8 cellular contexts compared by ENCODE assay signal in genomic region chr17:64961561-64962378, GRCh38. TPM values are rescaled to one million over a fixed set of nuclear protein-coding genes. Genes with fewer than 3 reads are reported as not detected.
A peak's percentile ranks its signal among the peaks of the same experiment; 100 is the strongest.
DNase-seq lines count a peak whose midpoint lies in the region; ATAC-seq and TF ChIP-seq lines count a peak whose summit lies in the region.
"Not testable (repeated sequence)": the region's sequence is repeated elsewhere in the genome, so short reads cannot be mapped to it uniquely, and the experiment has no call there.

No MANE protein-coding gene starts in this region.

- H3K4me3 Mint-ChIP-seq in activated naive CD4-positive, alpha-beta T cell treated with anti-CD3 and anti-CD28 coated beads for 36 hours: not testable (repeated sequence)
- peak overlapping the region in 8 of 10 donors; percentile 8 to 73 (median 24) for H3K4me3 Mint-ChIP-seq in naive thymus-derived CD4-positive, alpha-beta T cell

- peak; percentile 66 to 79 (median 76) for TF ChIP-seq CTCF in HCT116 (IDR thresholded peaks at IDR 0.05 in 2 of 3, conservative IDR thresholded peaks at IDR 0.05 in 1 of 3; ENCODE audit: borderline replicate concordance in 1 of 3, insufficient read depth in 1 of 3, low read depth in 2 of 3, low read length in 2 of 3)
- peak; percentile 51 for TF ChIP-seq CTCF in fibroblast of the aortic adventitia (IDR thresholded peaks at IDR 0.05; ENCODE audit: insufficient read depth, low read length)
- peak; percentile 66 to 84 for TF ChIP-seq CTCF in tibial artery (IDR thresholded peaks at IDR 0.05)

- peaks cover 22 to 44% of the 10 kb centered on the region in 2 experiments for H3K4me1 ChIP-seq in HCT116 (ENCODE audit: control insufficient read depth in 1 of 2, insufficient read depth in 2 of 2, low read length in 2 of 2)
- H3K4me1 ChIP-seq in naive thymus-derived CD4-positive, alpha-beta T cell (ENCODE audit: control insufficient read depth in 2 of 2, insufficient read depth in 2 of 2, low read length in 2 of 2): peaks cover 6 to 24% of the 10 kb centered on the region in 2 donors
- peaks cover 0 to 21% (median 6%) of the 10 kb centered on the region in 4 donors for H3K4me1 ChIP-seq in tibial artery

- TF ChIP-seq RAD21 in HCT116 (IDR thresholded peaks at IDR 0.05; ENCODE audit: low read depth): peak; percentile 83

- POLR2A ChIA-PET in HCT116 (lab: Charles Lee): interaction anchor here (0.6 kb wide), 1 partner anchor 13 kb away, joined by 3 read pairs; no protein-coding TSS in a partner anchor
- POLR2A ChIA-PET in naive thymus-derived CD4-positive, alpha-beta T cell (lab: Charles Lee): interaction anchor here (0.6 to 1.7 kb wide), 5 partner anchors 13 to 140 kb away, joined by 3 to 4 read pairs (median 3); partner anchors contain the start of gene LRRC37A3

- peak overlapping the region; percentile 26; the same call in 1 of the 2 replicates for H3K27ac ChIP-seq in HCT116 (ENCODE audit: low read depth, low read length)
- not testable (repeated sequence) for H3K27ac ChIP-seq in naive thymus-derived CD4-positive, alpha-beta T cell (ENCODE audit: low read depth, low read length)
- peak overlapping the region in 1 of 2 donors; percentile 49 for H3K27ac ChIP-seq in tibial artery

- not testable (repeated sequence) for H3K27ac Mint-ChIP-seq in activated naive CD4-positive, alpha-beta T cell treated with anti-CD3 and anti-CD28 coated beads for 36 hours
- peak overlapping the region in 4 of 9 donors; percentile 7 to 19 (median 15) for H3K27ac Mint-ChIP-seq in naive thymus-derived CD4-positive, alpha-beta T cell

- H3K9ac ChIP-seq in HCT116 (ENCODE audit: low read length): not testable (repeated sequence)

- TF ChIP-seq POLR2A in HCT116 (IDR thresholded peaks at IDR 0.05; ENCODE audit: borderline replicate concordance, extremely low read depth, insufficient read depth, insufficient read length): not testable (repeated sequence)

- not testable (repeated sequence) for H3K36me3 ChIP-seq in HCT116 (ENCODE audit: control insufficient read depth in 1 of 2, insufficient read depth in 2 of 2, low read length in 2 of 2); naive thymus-derived CD4-positive, alpha-beta T cell (ENCODE audit: control insufficient read depth in 2 of 3, insufficient read depth in 3 of 3, low read length in 3 of 3); tibial artery

- not testable (repeated sequence) for H3K79me2 ChIP-seq in HCT116 (ENCODE audit: insufficient read depth, low read length)

- CTCF ChIA-PET in HCT116 (lab: Charles Lee): interaction anchor here (0.6 to 3.6 kb wide), 11 partner anchors 10 to 541 kb away, joined by 3 to 12 read pairs (median 4); partner anchors contain the start of genes LRRC37A3 and RGS9
- CTCF ChIA-PET in activated naive CD4-positive, alpha-beta T cell treated with anti-CD3 and anti-CD28 coated beads for 36 hours (lab: Charles Lee): interaction anchor here (0.6 to 5.0 kb wide), 21 partner anchors 11 to 236 kb away, joined by 3 to 32 read pairs (median 3); partner anchors contain the start of genes LRRC37A3 and RGS9
- CTCF ChIA-PET in naive thymus-derived CD4-positive, alpha-beta T cell (lab: Charles Lee): interaction anchor here (0.6 to 5.0 kb wide), 10 partner anchors 9 to 543 kb away, joined by 3 to 25 read pairs (median 5); no protein-coding TSS in a partner anchor

- not testable (repeated sequence) for H3K36me3 Mint-ChIP-seq in activated naive CD4-positive, alpha-beta T cell treated with anti-CD3 and anti-CD28 coated beads for 36 hours (ENCODE audit: low read depth); naive thymus-derived CD4-positive, alpha-beta T cell

- H3K27me3 ChIP-seq in HCT116 (ENCODE audit: insufficient read depth, low read length); naive thymus-derived CD4-positive, alpha-beta T cell (ENCODE audit: control insufficient read depth in 2 of 2, insufficient read depth in 2 of 2, low read length in 2 of 2); tibial artery: not testable (repeated sequence)

- not testable (repeated sequence) for H3K9me3 ChIP-seq in HCT116 (ENCODE audit: control insufficient read depth in 1 of 2, insufficient read depth in 1 of 2, low read depth in 1 of 2, low read length in 2 of 2); naive thymus-derived CD4-positive, alpha-beta T cell (ENCODE audit: control insufficient read depth in 2 of 3, low read length in 3 of 3); tibial artery

- RAD21 ChIA-PET in HCT116 (lab: Charles Lee; ENCODE audit: low non-redundant PET in 1 of 2, low total read pairs in 2 of 2, uncharacterized antibody in 2 of 2, unreplicated experiment in 2 of 2): not testable (repeated sequence)

- not testable (repeated sequence) for H2AFZ ChIP-seq in HCT116 (ENCODE audit: low read depth, low read length, poor library complexity, severe bottlenecking)

- not testable (repeated sequence) for H4K20me1 ChIP-seq in HCT116 (ENCODE audit: insufficient read depth)

- peak; percentile 57 for ATAC-seq in HCT116
- peak; percentile 49 for ATAC-seq in naive thymus-derived CD4-positive, alpha-beta T cell

- not testable (repeated sequence) for H3K9me2 ChIP-seq in HCT116 (ENCODE audit: insufficient read depth)

- intact Hi-C loops in HCT116 (cut with micrococcal nuclease): loop anchor here (2.0 to 10.0 kb wide), 4 partner anchors 141 to 237 kb away; partner anchors contain the start of gene RGS9
- intact Hi-C loops in activated naive CD4-positive, alpha-beta T cell treated with anti-CD3 and anti-CD28 coated beads for 36 hours (cut with micrococcal nuclease): loop anchor here (1.0 to 10.0 kb wide), 4 partner anchors 44 to 184 kb away; partner anchors contain the start of genes LRRC37A3 and RGS9
- intact Hi-C loops in naive thymus-derived CD4-positive, alpha-beta T cell (cut with micrococcal nuclease): loop anchor here (1.0 to 2.0 kb wide), 6 partner anchors 34 to 237 kb away; no protein-coding TSS in a partner anchor
- intact Hi-C loops in tibial artery (cut with DNase I; ENCODE audit: low total_unique reads): not testable (repeated sequence)

- peaks cover 28% of the 10 kb centered on the region for H3K4me1 Mint-ChIP-seq in activated naive CD4-positive, alpha-beta T cell treated with anti-CD3 and anti-CD28 coated beads for 36 hours (ENCODE audit: low read depth)
- H3K4me1 Mint-ChIP-seq in naive thymus-derived CD4-positive, alpha-beta T cell: peaks cover 8 to 36% (median 29%) of the 10 kb centered on the region in 7 donors

- peak overlapping the region; percentile 34 for H3K4me2 ChIP-seq in HCT116 (ENCODE audit: low read length)

- H3K4me3 ChIP-seq in HCT116 (replicated peaks in 1 of 2; ENCODE audit: low read depth in 1 of 2, low read length in 2 of 2); naive thymus-derived CD4-positive, alpha-beta T cell (ENCODE audit: low read length); tibial artery: not testable (repeated sequence)
- H3K4me3 ChIP-seq in fibroblast of the aortic adventitia (ENCODE audit: low read depth, low read length): peak overlapping the region; percentile 25

- DNase-seq in DMS79 treated with DMSO at 0.1 percent for 48 hours (lab: John Stamatoyannopoulos, UW) (peak; percentile 34), HCT116 (ENCODE audit: low read depth, low spot score) (peak; percentile 66), NCI-H1436 treated with DMSO at 0.1 percent for 48 hours (lab: John Stamatoyannopoulos, UW) (peak; percentile 47), SHP77 treated with DMSO at 0.1 percent for 48 hours (lab: John Stamatoyannopoulos, UW) (peak; percentile 29), fibroblast of the aortic adventitia (ENCODE audit: low read depth) (peak; percentile 85), tibial artery (peak in 1 of 2 donors; percentile 60)
- peak; percentile 75 for DNase-seq in activated naive CD4-positive, alpha-beta T cell treated with anti-CD3 and anti-CD28 coated beads for 36 hours
- peak in 7 of 9 donors; percentile 67 to 82 (median 71) for DNase-seq in naive thymus-derived CD4-positive, alpha-beta T cell

- H3K27me3 Mint-ChIP-seq in activated naive CD4-positive, alpha-beta T cell treated with anti-CD3 and anti-CD28 coated beads for 36 hours (ENCODE audit: low read depth); naive thymus-derived CD4-positive, alpha-beta T cell: not testable (repeated sequence)

- H3K9me3 Mint-ChIP-seq in activated naive CD4-positive, alpha-beta T cell treated with anti-CD3 and anti-CD28 coated beads for 36 hours; naive thymus-derived CD4-positive, alpha-beta T cell: not testable (repeated sequence)

- not testable (repeated sequence) for BruUV-seq in HCT116 (replicated peaks; lab: Mats Ljungman, UMichigan)

RNA-seq across cellular contexts. Expression of gene LRRC37A3, which starts 42.5 kb away (rescaled TPM):
- 7.7 TPM for total RNA-seq in HCT116 (2021; ENCODE audit: unreplicated experiment)
- 1.5 and 3.0 TPM in 2 replicates for polyA plus RNA-seq in HCT116 (2012)
- total RNA-seq in activated naive CD4-positive, alpha-beta T cell treated with anti-CD3 and anti-CD28 coated beads for 36 hours: 1 to 10 TPM; 8.7 to 9.0 TPM
- 8.9 and 10.1 TPM in 2 replicates for total RNA-seq in fibroblast of the aortic adventitia (ENCODE audit: low replicate concordance)
- 10 to 100 TPM; 17.6 to 46.7 (median 42.6) TPM for total RNA-seq in naive thymus-derived CD4-positive, alpha-beta T cell
- polyA plus RNA-seq in naive thymus-derived CD4-positive, alpha-beta T cell: 1 to 10 TPM; 1.9 to 5.3 TPM
